In the genomic region with DNA sequence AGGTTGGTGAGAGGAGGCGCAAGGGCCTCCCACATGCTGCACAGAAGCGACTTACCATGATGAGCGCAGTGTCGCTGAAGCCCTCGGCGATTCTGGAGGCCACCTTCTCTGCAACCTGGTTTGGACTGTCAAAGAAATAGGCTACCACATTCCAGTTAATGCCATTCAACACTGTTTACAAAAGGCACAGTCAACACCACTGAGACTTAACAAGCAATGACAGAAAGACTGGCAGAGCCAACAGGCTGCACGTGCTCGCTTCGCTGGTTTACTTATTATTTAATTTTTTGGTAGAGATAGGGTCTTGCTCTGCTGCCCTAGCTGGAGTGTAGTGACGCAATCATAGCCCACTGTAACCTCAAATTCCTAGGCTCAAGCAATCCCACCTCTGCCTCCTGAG, we compare ENCODE assay signal across 1 cellular context.
TF ChIP-seq lines count a peak whose summit lies in the region.

No MANE protein-coding gene starts in this region.

TF ChIP-seq in HepG2, 621 proteins besides CTCF, POLR2A, EP300 and RAD21:
- TF ChIP-seq CEBPB (IDR thresholded peaks at IDR 0.05; ENCODE audit: borderline replicate concordance, low read depth, low read length) = peak; percentile 47; the same call in 1 of the 2 replicates
- TF ChIP-seq ZNF121 (CRISPR knock-in tag; IDR thresholded peaks at IDR 0.05) = peak; percentile 74
- TF ChIP-seq ATF7-NPFF (CRISPR knock-in tag; IDR thresholded peaks at IDR 0.05; ENCODE audit: low read depth) = no peak
- no peak for TF ChIP-seq NONO (IDR thresholded peaks at IDR 0.05)
- TF ChIP-seq NONO (CRISPR knock-in tag; conservative IDR thresholded peaks at IDR 0.05) = no peak
- TF ChIP-seq, protein P1, sequence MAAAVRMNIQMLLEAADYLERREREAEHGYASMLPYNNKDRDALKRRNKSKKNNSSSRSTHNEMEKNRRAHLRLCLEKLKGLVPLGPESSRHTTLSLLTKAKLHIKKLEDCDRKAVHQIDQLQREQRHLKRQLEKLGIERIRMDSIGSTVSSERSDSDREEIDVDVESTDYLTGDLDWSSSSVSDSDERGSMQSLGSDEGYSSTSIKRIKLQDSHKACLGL (CRISPR knock-in tag; IDR thresholded peaks at IDR 0.05) = no peak
- TF ChIP-seq ZNF709 (CRISPR knock-in tag; IDR thresholded peaks at IDR 0.05) = no peak
- no peak for TF ChIP-seq ZNF564 (CRISPR knock-in tag; IDR thresholded peaks at IDR 0.05)
- TF ChIP-seq CHD4 (IDR thresholded peaks at IDR 0.05; ENCODE audit: borderline replicate concordance, low read length) = no peak
- no peak for TF ChIP-seq ISL2 (CRISPR knock-in tag; IDR thresholded peaks at IDR 0.05)
